30 cellular contexts compared by ENCODE assay signal in the genomic region with DNA sequence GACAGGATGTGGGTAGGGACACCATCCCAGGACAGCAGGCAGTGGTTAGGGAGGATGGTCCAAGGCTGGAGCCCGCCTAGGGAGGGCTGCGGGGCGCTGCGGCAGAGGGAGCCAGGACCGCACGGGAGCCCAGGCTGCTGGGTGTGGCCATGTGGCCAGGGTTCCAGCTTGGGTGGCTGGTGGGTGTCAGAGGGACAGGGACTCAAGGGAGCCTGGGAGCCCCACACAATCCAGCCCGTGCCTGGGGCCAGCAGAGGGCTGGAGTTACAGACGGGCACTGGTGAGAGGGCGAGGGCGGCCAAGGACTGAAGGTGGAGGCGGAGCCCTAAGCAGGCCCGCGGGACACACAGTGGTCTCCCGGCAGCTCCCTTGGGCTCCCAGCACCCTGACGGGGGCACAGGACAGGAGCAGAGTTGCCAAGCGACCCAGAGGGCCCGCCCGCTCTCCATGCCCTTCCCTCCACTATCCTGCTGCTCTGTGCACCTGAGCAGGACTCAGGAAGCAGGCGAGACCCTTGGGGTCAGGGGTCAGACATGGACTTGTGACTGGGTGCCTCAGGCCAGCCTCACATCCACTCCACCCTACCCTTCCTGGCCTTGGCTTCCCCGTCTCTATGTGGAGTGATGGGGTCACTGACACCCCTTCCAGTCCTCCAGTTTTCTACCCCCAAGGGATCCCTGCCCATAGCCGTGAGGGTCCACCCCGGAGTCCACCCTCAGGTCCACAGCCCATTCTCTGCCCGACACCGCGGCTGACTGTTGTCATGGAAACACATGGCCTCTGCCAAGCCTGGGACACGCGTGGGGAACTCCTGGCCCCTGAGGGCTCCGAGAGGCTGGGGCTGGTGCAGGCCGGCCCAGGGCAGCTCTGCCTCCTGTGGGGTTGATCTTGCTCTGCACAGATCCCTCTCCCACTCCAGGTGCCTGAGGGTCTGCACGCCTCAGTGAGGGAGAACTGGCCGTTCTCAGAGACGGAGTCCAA. TPM values are rescaled to one million over a fixed set of nuclear protein-coding genes. Genes with fewer than 3 reads are reported as not detected.
DNase-seq lines count a peak whose midpoint lies in the region; ATAC-seq, FAIRE-seq and TF ChIP-seq lines count a peak whose summit lies in the region.
"Had no signal": no experiment of that assay in that cellular context is flagged by ENCODE, and none has a peak within 500 bp of the region (broad histone marks: within the 10 kb centered on the region; RNA-seq: fewer than 3 reads in every experiment).

No MANE protein-coding gene starts in this region.

- H3K18ac ChIP-seq in IMR-90 (ENCODE audit: low read depth, low read length): no peak overlapping the region

- BruUV-seq in IMR-90 (replicated peaks; lab: Mats Ljungman, UMichigan): no TSS peak
- BruUV-seq in GM12878 (replicated peaks; lab: Mats Ljungman, UMichigan): no TSS peak
- no TSS peak for BruUV-seq in A673 (replicated peaks; lab: Mats Ljungman, UMichigan)

- no peak overlapping the region for H3K4me3 ChIP-seq in IMR-90 (ENCODE audit: insufficient read depth, low read depth, low read length)
- no peak overlapping the region for H3K4me3 ChIP-seq in GM12878
- H3K4me3 ChIP-seq in psoas muscle: no peak overlapping the region
- H3K4me3 ChIP-seq in A673 (ENCODE audit: low read depth, low read length, poor library complexity, severe bottlenecking): no peak overlapping the region
- H3K4me3 ChIP-seq: esophagus squamous epithelium, gastrocnemius medialis, prostate gland, skin epidermis, thoracic aorta had no signal

- intact Hi-C loops in IMR-90 (cut with micrococcal nuclease): no loop called here
- intact Hi-C loops in GM12878 (cut with micrococcal nuclease; ENCODE audit: unreplicated experiment): loop anchor here (2.0 kb wide), 1 partner anchor 257 kb away; no protein-coding TSS in a partner anchor
- intact Hi-C loops in psoas muscle (cut with DNase I): loop anchor here (2.0 to 5.0 kb wide), 2 partner anchors 256 to 257 kb away; no protein-coding TSS in a partner anchor
- intact Hi-C loops in A673 (cut with micrococcal nuclease; ENCODE audit: unreplicated experiment): loop anchor here (5.0 kb wide), 1 partner anchor 256 kb away; no protein-coding TSS in a partner anchor

- H4K20me1 ChIP-seq in IMR-90 (ENCODE audit: insufficient read depth, low read length) (no peaks in the 10 kb centered on the region), GM12878 (ENCODE audit: control insufficient read depth, insufficient read depth) (no peaks in the 10 kb centered on the region)

- RAD21 ChIA-PET in GM12878 (lab: Charles Lee; ENCODE audit: unreplicated experiment): interaction anchor here (1.2 to 1.6 kb wide), 3 partner anchors 7 to 256 kb away, joined by 4 to 8 read pairs (median 5); a partner anchor contains a TSS

- in situ Hi-C loops in IMR-90 (cut with MboI; ENCODE audit: low sequenced_read_pairs) (no loop called here), GM12878 (cut with MboI) (no loop called here)

- no peak for FAIRE-seq in GM12878 (lab: Jason Lieb, UNC)
- FAIRE-seq: RCC 7860 had no signal

- H2BK120ac ChIP-seq in IMR-90 (ENCODE audit: low read depth, low read length): no peak overlapping the region

- H3K4ac ChIP-seq in IMR-90 (ENCODE audit: low read depth, low read length): no peak overlapping the region

- no peak overlapping the region for H2BK20ac ChIP-seq in IMR-90 (ENCODE audit: low read depth, low read length)

- H2BK5ac ChIP-seq in IMR-90 (ENCODE audit: low read depth, low read length, poor library complexity, severe bottlenecking): no peak overlapping the region

- H3K27me3 ChIP-seq in IMR-90 (ENCODE audit: control insufficient read depth, insufficient read depth, low read length) (no peaks in the 10 kb centered on the region), GM12878 (replicated peaks in 1 of 2; ENCODE audit: control insufficient read depth in 2 of 2, insufficient read depth in 2 of 2, low read length in 1 of 2) (no peaks in the 10 kb centered on the region), psoas muscle (ENCODE audit: insufficient read depth in 3 of 3, low read length in 2 of 3) (peaks cover 0 to 15% (median 2%) of the 10 kb centered on the region in 3 donors), A673 (replicated peaks; ENCODE audit: insufficient read depth, low read depth, low read length, poor library complexity) (no peaks in the 10 kb centered on the region)

- H3K14ac ChIP-seq in IMR-90 (replicated peaks; ENCODE audit: low read depth, low read length): no peak overlapping the region

- H2AFZ ChIP-seq in IMR-90 (replicated peaks; ENCODE audit: low read length, poor library complexity): peak overlapping the region; percentile 43
- no peak overlapping the region for H2AFZ ChIP-seq in GM12878 (ENCODE audit: control insufficient read depth, low read depth, low read length)

- H3K9ac ChIP-seq in IMR-90 (ENCODE audit: low read depth, low read length) (no peak overlapping the region), GM12878 (ENCODE audit: control insufficient read depth, insufficient read depth, low read length) (no peak overlapping the region)

- dilution Hi-C loops in IMR-90 (cut with HindIII; ENCODE audit: low sequenced_read_pairs, unreplicated experiment): no loop called here

- H3K9me1 ChIP-seq in IMR-90 (ENCODE audit: insufficient read depth, low read length): no peaks in the 10 kb centered on the region

- H3K9me3 ChIP-seq in IMR-90 (ENCODE audit: control insufficient read depth, insufficient read depth, low read length) (no peaks in the 10 kb centered on the region), GM12878 (replicated peaks; ENCODE audit: control insufficient read depth, insufficient read depth, low read length) (no peaks in the 10 kb centered on the region), psoas muscle (no peaks in the 10 kb centered on the region), A673 (ENCODE audit: low read depth, low read length, poor library complexity, severe bottlenecking) (no peaks in the 10 kb centered on the region)
- H3K9me3 ChIP-seq: esophagus squamous epithelium, gastrocnemius medialis, prostate gland, thoracic aorta had no signal

- H3K4me2 ChIP-seq in IMR-90 (ENCODE audit: low read depth, low read length): no peak overlapping the region
- H3K4me2 ChIP-seq in GM12878 (ENCODE audit: control insufficient read depth, insufficient read depth): no peak overlapping the region

- SMC1A ChIA-PET in GM12878 (lab: Charles Lee; ENCODE audit: uncharacterized antibody, unreplicated experiment): interaction anchor here (2.0 to 2.1 kb wide), 2 partner anchors 246 to 256 kb away, joined by 8 to 12 read pairs; no protein-coding TSS in a partner anchor

- H3K4me1 ChIP-seq in IMR-90 (ENCODE audit: control insufficient read depth, insufficient read depth, low read length) (no peaks in the 10 kb centered on the region), GM12878 (ENCODE audit: control insufficient read depth, insufficient read depth, low read length) (no peaks in the 10 kb centered on the region), psoas muscle (no peaks in the 10 kb centered on the region), A673 (ENCODE audit: insufficient read depth, low read length, poor library complexity, severe bottlenecking) (no peaks in the 10 kb centered on the region)
- H3K4me1 ChIP-seq: gastrocnemius medialis, prostate gland had no signal

- no peak overlapping the region for H2AK5ac ChIP-seq in IMR-90 (ENCODE audit: low read depth, low read length)

- no peak for ATAC-seq in IMR-90 (ENCODE audit: low read depth)
- ATAC-seq in GM12878: peak; percentile 9; the same call in 2 of the 3 replicates
- no peak for ATAC-seq in psoas muscle

- CTCF ChIA-PET in IMR-90 (lab: Yijun Ruan, JAX) (interaction anchor here (0.5 to 2.2 kb wide), 3 partner anchors 64 to 267 kb away, joined by 3 to 10 read pairs (median 8); no protein-coding TSS in a partner anchor), GM12878 (lab: Yijun Ruan, JAX) (interaction anchor here (0.5 to 2.5 kb wide), 12 partner anchors 13 to 297 kb away, joined by 3 to 29 read pairs (median 5); no protein-coding TSS in a partner anchor), A673 (lab: Charles Lee) (interaction anchor here (0.5 to 2.2 kb wide), 4 partner anchors 256 to 320 kb away, joined by 3 to 25 read pairs (median 4); a partner anchor contains a TSS)

- POLR2A ChIA-PET in IMR-90 (lab: Charles Lee; ENCODE audit: unreplicated experiment) (no interaction called here), GM12878 (lab: Charles Lee) (no interaction called here), A673 (lab: Charles Lee; ENCODE audit: low non-redundant PET) (interaction anchor here (0.6 kb wide), 1 partner anchor 235 kb away, joined by 3 read pairs; no protein-coding TSS in a partner anchor)

- H3K79me1 ChIP-seq in IMR-90 (ENCODE audit: low read depth in 1 of 2, low read length in 2 of 2): no peaks in the 10 kb centered on the region

- no peak overlapping the region for H2BK15ac ChIP-seq in IMR-90 (ENCODE audit: low read depth, low read length)

- H3K79me2 ChIP-seq in GM12878 (ENCODE audit: control insufficient read depth, insufficient read depth, low read length): no peaks in the 10 kb centered on the region

- DNase-seq in DMS53 (lab: John Stamatoyannopoulos, UW) (peak; percentile 28), DMS53 treated with DMSO at 0.1 percent for 48 hours (lab: John Stamatoyannopoulos, UW; ENCODE audit: unreplicated experiment) (no peak), IMR-90 (no peak), GM12878 (ENCODE audit: low read depth, low spot score) (no peak), psoas muscle (peak; percentile 12 to 48), A673 (ENCODE audit: low spot score) (no peak), amniotic stem cell (lab: John Stamatoyannopoulos, UW) (no peak)
- no peak for DNase-seq in activated naive CD4-positive, alpha-beta T cell treated with anti-CD3 and anti-CD28 coated beads, Interleukin-2, amount 50 U/mL, for 16 hours
- DNase-seq: activated CD4-positive, alpha-beta T cell treated with anti-CD3 and anti-CD28 coated beads, Interleukin-2, amount 10 ng/mL, durations not matched to agents 7 days and 5 days; activated effector memory CD4-positive, alpha-beta T cell treated with Interleukin-2 at 50 U/mL for 16 hours; COR-L47; cortex of kidney; EL; endodermal cell; esophagus squamous epithelium; gastrocnemius medialis; HCEC 1CT; hippocampal formation; KG1; left ventricle myocardium superior; NCI-H1694 treated with DMSO at 0.1 percent for 48 hours; NCI-H226; NCI-H774; stimulated activated CD4-positive, alpha-beta T cell treated with anti-CD3 and anti-CD28 coated beads, Interleukin-2, amount 100 ng/mL, for 24 hours; stimulated activated naive CD4-positive, alpha-beta T cell had no signal

- H3K27ac ChIP-seq in IMR-90 (ENCODE audit: insufficient read depth, low read length): no peak overlapping the region
- H3K27ac ChIP-seq in GM12878 (ENCODE audit: control insufficient read depth, insufficient read depth): no peak overlapping the region
- no peak overlapping the region for H3K27ac ChIP-seq in psoas muscle
- no peak overlapping the region for H3K27ac ChIP-seq in A673 (ENCODE audit: low read depth, low read length, poor library complexity, severe bottlenecking)
- H3K27ac ChIP-seq: 22Rv1, esophagus squamous epithelium, gastrocnemius medialis, prostate gland, skin epidermis, thoracic aorta had no signal

- no peak for TF ChIP-seq EP300 in GM12878 (IDR thresholded peaks at IDR 0.05; ENCODE audit: borderline replicate concordance in 1 of 2, control insufficient read depth in 1 of 2, low read depth in 2 of 2, low read length in 2 of 2)

- H4K5ac ChIP-seq in IMR-90 (ENCODE audit: low read depth, low read length): no peak overlapping the region

- no peak overlapping the region for H3K23ac ChIP-seq in IMR-90 (ENCODE audit: low read depth, low read length)

- WGBS in IMR-90 (ENCODE audit: extremely low coverage in 2 of 2, insufficient read length in 1 of 2), 2 experiments: 51% methylated on average over 13 of the region's 32 CpGs; no CpG with 5 or more reads in 1 of the 2 experiments
- WGBS in GM12878 (ENCODE audit: insufficient coverage, insufficient replicate concordance, low lambda C conversion rate, missing lambda C conversion rate): 32% methylated on average over 24 of the region's 32 CpGs
- 35 to 36% (median 36%) methylated on average over 26 to 32 of the region's 32 CpGs for WGBS in psoas muscle, 3 donors

- no peak for TF ChIP-seq RAD21 in IMR-90 (IDR thresholded peaks at IDR 0.05; ENCODE audit: low read length)
- TF ChIP-seq RAD21 in GM12878 (IDR thresholded peaks at IDR 0.05; ENCODE audit: insufficient read depth, low read depth, low read length): no peak

- H2AK9ac ChIP-seq in IMR-90 (replicated peaks; ENCODE audit: low read depth, low read length, poor library complexity): no peak overlapping the region

- TF ChIP-seq CTCF in IMR-90 (conservative IDR thresholded peaks at IDR 0.05; ENCODE audit: low read depth, low read length) (no peak), GM12878 (IDR thresholded peaks at IDR 0.05 in 2 of 3, conservative IDR thresholded peaks at IDR 0.05 in 1 of 3; ENCODE audit: control insufficient read depth in 2 of 3, extremely low read depth in 1 of 3, insufficient read depth in 1 of 3, low read depth in 3 of 3, low read length in 3 of 3) (no peak), psoas muscle (IDR thresholded peaks at IDR 0.05) (no peak), A673 (conservative IDR thresholded peaks at IDR 0.05; ENCODE audit: low read depth, low read length) (no peak)

- TF ChIP-seq POLR2A in IMR-90 (IDR thresholded peaks at IDR 0.05; ENCODE audit: low read depth, low read length) (no peak), GM12878 (IDR thresholded peaks at IDR 0.05; ENCODE audit: low read depth, low read length) (peak; percentile 44)

- no peak overlapping the region for H4K91ac ChIP-seq in IMR-90 (ENCODE audit: insufficient read depth, low read depth, low read length)

- no peak overlapping the region for H3K56ac ChIP-seq in IMR-90 (ENCODE audit: extremely low read depth, insufficient read depth, low read length)

- peaks cover 21% of the 10 kb centered on the region for H3K36me3 ChIP-seq in IMR-90 (ENCODE audit: control insufficient read depth, insufficient read depth, low read length)
- peaks cover 2 to 12% of the 10 kb centered on the region in 2 experiments; a peak in 3 of 4 replicates for H3K36me3 ChIP-seq in GM12878 (ENCODE audit: control insufficient read depth in 2 of 2, insufficient read depth in 2 of 2, low read length in 1 of 2)
- peaks cover 4 to 23% of the 10 kb centered on the region in 2 donors for H3K36me3 ChIP-seq in psoas muscle (ENCODE audit: insufficient read depth in 1 of 2, low read depth in 1 of 2)
- H3K36me3 ChIP-seq in A673 (ENCODE audit: insufficient read depth, low read length, poor library complexity, severe bottlenecking): peaks cover 16% of the 10 kb centered on the region

- H4K8ac ChIP-seq in IMR-90 (ENCODE audit: low read depth in 2 of 2, low read length in 2 of 2): no peak overlapping the region

RNA-seq across cellular contexts. Expression of a gene that starts 6.9 kb away (rescaled TPM):
- total RNA-seq in IMR-90 (2012; rRNA removed) (104 and 106 TPM in 2 replicates), GM12878 (2014; rRNA removed) (146 and 151 TPM in 2 replicates), GM12878 (2014; rRNA removed; fragmentation: Illumina TruSeq; extraction: Trizol) (70.1 and 75.0 TPM in 2 replicates), GM12878 (2021) (107 and 115 TPM in 2 replicates), psoas muscle (10 to 100 TPM; 55.4 to 68.8 (median 55.9) TPM), A673 (2021) (150 and 157 TPM in 2 replicates)
- polyA plus RNA-seq in IMR-90 (2012; rRNA removed) (181 and 255 TPM in 2 replicates), GM12878 (2011; rRNA removed) (74.1 and 113 TPM in 2 replicates), GM12878 (2014; fragmentation: Illumina TruSeq; extraction: Trizol) (33.3 and 105 TPM in 2 replicates), GM12878 (2014; fragmentation: Nextera tagmentation; extraction: Ambion mirVana) (10 to 100 TPM in 1 of 2 experiments, 1 to 10 TPM in 1; 1.6 to 17.9 TPM), GM12878 (2014; rRNA removed) (169 and 186 TPM in 2 replicates), GM12878 (2016; fragmentation: Nextera tagmentation; extraction: Ambion mirVana) (100 to 1,000 TPM; 165 to 185 TPM), psoas muscle (100 to 1,000 TPM in 1 of 3 donors, 10 to 100 TPM in 2; 67.1 to 126 (median 86.8) TPM)
- 224 and 350 TPM in 2 replicates for polyA plus RNA-seq in IMR-90 (2012; cell fraction: cytosol; rRNA removed)
- polyA plus RNA-seq in IMR-90 (2012; cell fraction: nucleus; rRNA removed; ENCODE audit: low replicate concordance): 81.5 and 129 TPM in 2 replicates
- 15.1 and 16.4 TPM in 2 replicates for total RNA-seq in GM12878 (2013; cell fraction: nucleolus; rRNA removed)
- 33.5 TPM for polyA plus RNA-seq in GM12878 (2011; ENCODE audit: low read depth)
- polyA plus RNA-seq in GM12878 (2011; cell fraction: cytosol; rRNA removed): 182 and 250 TPM in 2 replicates
- polyA plus RNA-seq in GM12878 (2011; cell fraction: nucleus; rRNA removed): 108 and 155 TPM in 2 replicates
- 66.3 and 76.9 TPM in 2 replicates for polyA plus RNA-seq in GM12878 (2012)
- polyA minus RNA-seq in GM12878 (2011; rRNA and poly(A)+ RNA removed): 49.0 and 63.2 TPM in 2 replicates
- polyA minus RNA-seq in GM12878 (2011; cell fraction: cytosol; rRNA and poly(A)+ RNA removed): 25.3 and 25.8 TPM in 2 replicates
- polyA minus RNA-seq in GM12878 (2011; cell fraction: nucleus; rRNA and poly(A)+ RNA removed): 11.0 and 16.1 TPM in 2 replicates

RNA-seq across cellular contexts. Expression of a gene that starts 10.9 kb away (rescaled TPM):
- total RNA-seq in IMR-90 (2012; rRNA removed) (10.9 and 11.9 TPM in 2 replicates), GM12878 (2014; rRNA removed) (19.1 and 19.9 TPM in 2 replicates), GM12878 (2014; rRNA removed; fragmentation: Illumina TruSeq; extraction: Trizol) (11.0 and 11.5 TPM in 2 replicates), GM12878 (2021) (25.4 and 27.1 TPM in 2 replicates), psoas muscle (10 to 100 TPM; 12.1 to 23.2 (median 22.8) TPM), A673 (2021) (32.7 and 38.2 TPM in 2 replicates)
- polyA plus RNA-seq in IMR-90 (2012; rRNA removed) (14.2 and 15.1 TPM in 2 replicates), GM12878 (2011; rRNA removed) (4.7 and 6.0 TPM in 2 replicates), GM12878 (2014; fragmentation: Illumina TruSeq; extraction: Trizol) (3.8 and 9.3 TPM in 2 replicates), GM12878 (2014; fragmentation: Nextera tagmentation; extraction: Ambion mirVana) (under 1 TPM; 0.26 to 0.68 TPM), GM12878 (2014; rRNA removed) (17.2 and 19.2 TPM in 2 replicates), GM12878 (2016; fragmentation: Nextera tagmentation; extraction: Ambion mirVana) (1 to 10 TPM; 1.5 to 2.6 TPM), psoas muscle (10 to 100 TPM; 23.5 to 32.3 (median 29.5) TPM)
- 18.6 and 22.1 TPM in 2 replicates for polyA plus RNA-seq in IMR-90 (2012; cell fraction: cytosol; rRNA removed)
- polyA plus RNA-seq in IMR-90 (2012; cell fraction: nucleus; rRNA removed; ENCODE audit: low replicate concordance): 19.0 and 28.1 TPM in 2 replicates
- total RNA-seq in GM12878 (2013; cell fraction: nucleolus; rRNA removed): 38.0 and 46.9 TPM in 2 replicates
- polyA plus RNA-seq in GM12878 (2011; ENCODE audit: low read depth): 4.6 TPM
- 10.6 and 14.2 TPM in 2 replicates for polyA plus RNA-seq in GM12878 (2011; cell fraction: cytosol; rRNA removed)
- 23.2 and 31.8 TPM in 2 replicates for polyA plus RNA-seq in GM12878 (2011; cell fraction: nucleus; rRNA removed)
- polyA plus RNA-seq in GM12878 (2012): 12.8 and 13.0 TPM in 2 replicates
- 6.1 and 13.8 TPM in 2 replicates for polyA minus RNA-seq in GM12878 (2011; rRNA and poly(A)+ RNA removed)
- 7.1 and 7.8 TPM in 2 replicates for polyA minus RNA-seq in GM12878 (2011; cell fraction: cytosol; rRNA and poly(A)+ RNA removed)
- 7.9 and 11.8 TPM in 2 replicates for polyA minus RNA-seq in GM12878 (2011; cell fraction: nucleus; rRNA and poly(A)+ RNA removed)

RNA-seq across cellular contexts. Expression of a gene that starts 18.4 kb away (rescaled TPM):
- total RNA-seq in IMR-90 (2012; rRNA removed): 49.1 and 56.1 TPM in 2 replicates
- 124 and 125 TPM in 2 replicates for polyA plus RNA-seq in IMR-90 (2012; rRNA removed)
- polyA plus RNA-seq in IMR-90 (2012; cell fraction: cytosol; rRNA removed): 60.8 and 173 TPM in 2 replicates
- 138 and 443 TPM in 2 replicates for polyA plus RNA-seq in IMR-90 (2012; cell fraction: nucleus; rRNA removed; ENCODE audit: low replicate concordance)
- 38.0 and 48.1 TPM in 2 replicates for total RNA-seq in GM12878 (2013; cell fraction: nucleolus; rRNA removed)
- total RNA-seq in GM12878 (2014; rRNA removed): 42.5 and 48.8 TPM in 2 replicates
- total RNA-seq in GM12878 (2014; rRNA removed; fragmentation: Illumina TruSeq; extraction: Trizol): 19.7 and 24.2 TPM in 2 replicates
- 40.7 and 43.5 TPM in 2 replicates for total RNA-seq in GM12878 (2021)
- 8.8 TPM for polyA plus RNA-seq in GM12878 (2011; ENCODE audit: low read depth)
- polyA plus RNA-seq in GM12878 (2011; rRNA removed): 10.9 and 32.0 TPM in 2 replicates
- polyA plus RNA-seq in GM12878 (2011; cell fraction: cytosol; rRNA removed): 87.8 and 103 TPM in 2 replicates
- polyA plus RNA-seq in GM12878 (2011; cell fraction: nucleus; rRNA removed): 103 and 128 TPM in 2 replicates
- polyA plus RNA-seq in GM12878 (2012): 28.8 and 33.5 TPM in 2 replicates
- 2.8 and 12.6 TPM in 2 replicates for polyA plus RNA-seq in GM12878 (2014; fragmentation: Illumina TruSeq; extraction: Trizol)
- 1 to 10 TPM in 1 of 2 experiments, under 1 TPM in 1; 0.76 to 2.9 TPM for polyA plus RNA-seq in GM12878 (2014; fragmentation: Nextera tagmentation; extraction: Ambion mirVana)
- polyA plus RNA-seq in GM12878 (2014; rRNA removed): 44.4 and 58.3 TPM in 2 replicates
- polyA plus RNA-seq in GM12878 (2016; fragmentation: Nextera tagmentation; extraction: Ambion mirVana): 1 to 10 TPM; 3.7 to 5.6 TPM
- polyA minus RNA-seq in GM12878 (2011; rRNA and poly(A)+ RNA removed): 79.7 and 138 TPM in 2 replicates
- 32.0 and 38.6 TPM in 2 replicates for polyA minus RNA-seq in GM12878 (2011; cell fraction: cytosol; rRNA and poly(A)+ RNA removed)
- polyA minus RNA-seq in GM12878 (2011; cell fraction: nucleus; rRNA and poly(A)+ RNA removed): 24.1 and 43.6 TPM in 2 replicates
- total RNA-seq in psoas muscle: 10 to 100 TPM; 27.2 to 34.7 (median 32.2) TPM
- polyA plus RNA-seq in psoas muscle: 10 to 100 TPM; 26.0 to 46.9 (median 42.1) TPM
- total RNA-seq in A673 (2021): 38.7 and 47.1 TPM in 2 replicates

RNA-seq across cellular contexts. Expression of a gene that starts 33.6 kb away (rescaled TPM):
- 123 and 124 TPM in 2 replicates for total RNA-seq in IMR-90 (2012; rRNA removed)
- 288 and 406 TPM in 2 replicates for polyA plus RNA-seq in IMR-90 (2012; rRNA removed)
- 464 and 725 TPM in 2 replicates for polyA plus RNA-seq in IMR-90 (2012; cell fraction: cytosol; rRNA removed)
- polyA plus RNA-seq in IMR-90 (2012; cell fraction: nucleus; rRNA removed; ENCODE audit: low replicate concordance): 233 and 407 TPM in 2 replicates
- total RNA-seq in GM12878 (2013; cell fraction: nucleolus; rRNA removed): 20.8 and 21.3 TPM in 2 replicates
- 123 and 142 TPM in 2 replicates for total RNA-seq in GM12878 (2014; rRNA removed)
- total RNA-seq in GM12878 (2014; rRNA removed; fragmentation: Illumina TruSeq; extraction: Trizol): 60.4 and 63.0 TPM in 2 replicates
- total RNA-seq in GM12878 (2021): 133 and 141 TPM in 2 replicates
- 39.2 TPM for polyA plus RNA-seq in GM12878 (2011; ENCODE audit: low read depth)
- polyA plus RNA-seq in GM12878 (2011; rRNA removed): 5.0 and 11.1 TPM in 2 replicates
- 14.1 and 21.2 TPM in 2 replicates for polyA plus RNA-seq in GM12878 (2011; cell fraction: cytosol; rRNA removed)
- 11.7 and 12.6 TPM in 2 replicates for polyA plus RNA-seq in GM12878 (2011; cell fraction: nucleus; rRNA removed)
- polyA plus RNA-seq in GM12878 (2012): 101 and 103 TPM in 2 replicates
- polyA plus RNA-seq in GM12878 (2014; fragmentation: Illumina TruSeq; extraction: Trizol): 28.2 and 60.5 TPM in 2 replicates
- 10 to 100 TPM; 11.0 to 15.3 TPM for polyA plus RNA-seq in GM12878 (2014; fragmentation: Nextera tagmentation; extraction: Ambion mirVana)
- polyA plus RNA-seq in GM12878 (2014; rRNA removed): 235 and 245 TPM in 2 replicates
- 100 to 1,000 TPM; 132 to 161 TPM for polyA plus RNA-seq in GM12878 (2016; fragmentation: Nextera tagmentation; extraction: Ambion mirVana)
- polyA minus RNA-seq in GM12878 (2011; rRNA and poly(A)+ RNA removed): 2.3 and 4.6 TPM in 2 replicates
- polyA minus RNA-seq in GM12878 (2011; cell fraction: cytosol; rRNA and poly(A)+ RNA removed): 12.4 and 18.3 TPM in 2 replicates
- polyA minus RNA-seq in GM12878 (2011; cell fraction: nucleus; rRNA and poly(A)+ RNA removed): 1.5 and 2.6 TPM in 2 replicates
- total RNA-seq in psoas muscle: 10 to 100 TPM; 19.5 to 39.7 (median 29.6) TPM
- 10 to 100 TPM; 16.0 to 30.7 (median 22.7) TPM for polyA plus RNA-seq in psoas muscle
- total RNA-seq in A673 (2021): 261 and 321 TPM in 2 replicates

RNA-seq across cellular contexts. Expression of a gene that starts 38.3 kb away (rescaled TPM):
- 3.9 TPM in 2 replicates for total RNA-seq in IMR-90 (2012; rRNA removed)
- polyA plus RNA-seq in IMR-90 (2012; rRNA removed): 26.7 and 29.6 TPM in 2 replicates
- polyA plus RNA-seq in IMR-90 (2012; cell fraction: cytosol; rRNA removed): 14.9 and 32.6 TPM in 2 replicates
- polyA plus RNA-seq in IMR-90 (2012; cell fraction: nucleus; rRNA removed; ENCODE audit: low replicate concordance): 68.9 and 165 TPM in 2 replicates
- total RNA-seq in GM12878 (2013; cell fraction: nucleolus; rRNA removed): 5.9 and 9.1 TPM in 2 replicates
- 7.2 and 8.0 TPM in 2 replicates for total RNA-seq in GM12878 (2014; rRNA removed)
- total RNA-seq in GM12878 (2014; rRNA removed; fragmentation: Illumina TruSeq; extraction: Trizol): 4.0 and 4.7 TPM in 2 replicates
- 13.0 and 13.1 TPM in 2 replicates for total RNA-seq in GM12878 (2021)
- 4.2 TPM for polyA plus RNA-seq in GM12878 (2011; ENCODE audit: low read depth)
- 2.0 TPM in 2 replicates for polyA plus RNA-seq in GM12878 (2011; rRNA removed)
- 4.1 and 7.0 TPM in 2 replicates for polyA plus RNA-seq in GM12878 (2011; cell fraction: cytosol; rRNA removed)
- polyA plus RNA-seq in GM12878 (2011; cell fraction: nucleus; rRNA removed): 15.3 and 20.1 TPM in 2 replicates
- polyA plus RNA-seq in GM12878 (2012): 5.8 and 8.8 TPM in 2 replicates
- 2.9 and 3.1 TPM in 2 replicates for polyA plus RNA-seq in GM12878 (2014; fragmentation: Illumina TruSeq; extraction: Trizol)
- 1 to 10 TPM in 1 of 2 experiments, under 1 TPM in 1; 0.53 to 1.8 TPM for polyA plus RNA-seq in GM12878 (2014; fragmentation: Nextera tagmentation; extraction: Ambion mirVana)
- 20.3 and 21.5 TPM in 2 replicates for polyA plus RNA-seq in GM12878 (2014; rRNA removed)
- 10 to 100 TPM; 16.1 to 16.4 TPM for polyA plus RNA-seq in GM12878 (2016; fragmentation: Nextera tagmentation; extraction: Ambion mirVana)
- 0.80 and 0.98 TPM in 2 replicates for polyA minus RNA-seq in GM12878 (2011; rRNA and poly(A)+ RNA removed)
- 3.9 and 4.1 TPM in 2 replicates for polyA minus RNA-seq in GM12878 (2011; cell fraction: cytosol; rRNA and poly(A)+ RNA removed)
- 1.5 and 2.6 TPM in 2 replicates for polyA minus RNA-seq in GM12878 (2011; cell fraction: nucleus; rRNA and poly(A)+ RNA removed)
- total RNA-seq in psoas muscle: 10 to 100 TPM; 13.9 to 22.9 (median 19.6) TPM
- polyA plus RNA-seq in psoas muscle: 10 to 100 TPM; 14.1 to 18.1 (median 15.8) TPM
- total RNA-seq in A673 (2021): 27.5 and 28.7 TPM in 2 replicates

Comparison
In these comparisons a context has a peak if more than half of its experiments do, and no peak if none do; other contexts are left out.
1. DNase-seq: peak in DMS53 (single experiment) and psoas muscle (2 of 2); none in DMS53 treated with DMSO at 0.1 percent for 48 hours (single experiment), IMR-90 (single experiment), GM12878 (single experiment), A673 (single experiment), amniotic stem cell (single experiment) and activated naive CD4-positive, alpha-beta T cell treated with anti-CD3 and anti-CD28 coated beads, Interleukin-2, amount 50 U/mL, for 16 hours (single experiment).